In the genomic region with DNA sequence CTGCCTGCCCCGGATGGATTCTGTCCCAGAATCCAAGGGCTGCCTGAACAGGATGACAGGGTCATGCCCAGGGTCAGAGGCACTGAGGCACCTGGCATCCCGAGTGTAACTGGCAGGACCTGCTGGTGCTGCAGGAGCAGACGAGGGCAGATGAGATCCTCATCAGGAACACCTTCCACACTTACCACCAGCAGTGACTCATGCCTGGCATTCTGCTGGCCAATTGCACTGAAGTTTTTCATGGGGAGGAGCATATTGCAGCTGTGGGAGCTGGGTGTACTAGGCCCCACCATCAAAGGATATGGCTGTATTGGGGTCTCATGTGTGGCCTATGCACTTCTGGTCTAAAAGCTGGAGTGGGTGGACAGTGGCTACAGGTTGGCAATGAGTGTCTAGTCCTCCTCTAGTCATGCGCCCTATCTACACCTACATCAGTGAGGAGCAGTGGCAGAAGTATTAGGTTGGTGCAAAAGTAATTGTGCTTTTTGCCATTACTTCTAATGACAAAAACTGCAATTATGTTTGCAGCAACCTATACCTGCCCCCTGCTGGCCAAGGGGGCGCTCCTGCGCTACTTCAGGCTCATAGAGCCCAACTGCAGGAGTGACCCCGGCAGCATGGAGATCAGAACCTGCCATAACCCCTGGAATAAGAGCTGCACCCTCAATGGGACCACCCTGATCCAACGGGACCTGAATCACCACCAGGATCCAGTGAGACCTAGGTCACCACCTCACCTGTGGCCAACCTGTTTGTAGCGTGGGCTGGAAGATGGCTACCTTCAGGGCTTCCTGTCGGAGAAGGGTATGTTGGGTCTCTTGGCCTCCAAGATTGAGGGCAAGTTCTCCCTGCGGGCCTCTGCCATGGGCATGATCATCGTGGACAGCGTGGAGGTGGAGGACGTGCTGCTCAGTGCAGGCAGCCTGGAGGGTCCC, we compare ENCODE assay signal across 7 cellular contexts. TPM values are rescaled to one million over a fixed set of nuclear protein-coding genes. Genes with fewer than 3 reads are reported as not detected.
DNase-seq lines count a peak whose midpoint lies in the region; ATAC-seq, FAIRE-seq and TF ChIP-seq lines count a peak whose summit lies in the region.

No MANE protein-coding gene starts in this region.

- H3K36me3 ChIP-seq in mesendoderm (ENCODE audit: control insufficient read depth, insufficient read depth, low read length) = no peaks in the 10 kb centered on the region

- H3K4me1 ChIP-seq in mesendoderm (ENCODE audit: control insufficient read depth, low read depth, low read length) = no peaks in the 10 kb centered on the region

- H3K56ac ChIP-seq in mesendoderm (ENCODE audit: low read length) = no peak overlapping the region

- no peak overlapping the region for H3K23ac ChIP-seq in mesendoderm (ENCODE audit: low read length)

- H3K36me3 Mint-ChIP-seq in activated naive CD4-positive, alpha-beta T cell treated with anti-CD3 and anti-CD28 coated beads for 36 hours (ENCODE audit: low read depth) = no peaks in the 10 kb centered on the region
- no peaks in the 10 kb centered on the region for H3K36me3 Mint-ChIP-seq in osteocyte (ENCODE audit: unreplicated experiment)

- peak; percentile 78 for FAIRE-seq in GM12892 (lab: Jason Lieb, UNC)

- H3K9me3 Mint-ChIP-seq in activated naive CD4-positive, alpha-beta T cell treated with anti-CD3 and anti-CD28 coated beads for 36 hours = no peaks in the 10 kb centered on the region
- no peaks in the 10 kb centered on the region for H3K9me3 Mint-ChIP-seq in osteocyte (ENCODE audit: unreplicated experiment)

- CTCF ChIA-PET in activated naive CD4-positive, alpha-beta T cell treated with anti-CD3 and anti-CD28 coated beads for 36 hours (lab: Charles Lee) = interaction anchor here (0.6 to 1.4 kb wide), 3 partner anchors 9 to 418 kb away, joined by 3 read pairs; no protein-coding TSS in a partner anchor

- no peak overlapping the region for H3K4me3 ChIP-seq in mesendoderm (ENCODE audit: low read length)

- H3K9ac ChIP-seq in mesendoderm (ENCODE audit: low read length) = no peak overlapping the region

- H3K79me2 ChIP-seq in mesendoderm (ENCODE audit: control insufficient read depth, insufficient read depth, low read length) = no peaks in the 10 kb centered on the region

- no peak for DNase-seq in GM12892 (ENCODE audit: insufficient read length)
- peak; percentile 75 for DNase-seq in OCI-M1 (lab: John Stamatoyannopoulos, UW)
- peak; percentile 69 for DNase-seq in activated naive CD4-positive, alpha-beta T cell treated with anti-CD3 and anti-CD28 coated beads for 36 hours
- DNase-seq in mesendoderm = peak; percentile 55
- DNase-seq in osteocyte (ENCODE audit: extremely low spot score, unreplicated experiment) = no peak
- no peak for DNase-seq in SHP77 treated with DMSO at 0.1 percent for 48 hours (lab: John Stamatoyannopoulos, UW)

- H2BK120ac ChIP-seq in mesendoderm (ENCODE audit: low read depth, low read length) = no peak overlapping the region

- no peaks in the 10 kb centered on the region for H3K79me1 ChIP-seq in mesendoderm (ENCODE audit: low read length)

- H3K18ac ChIP-seq in mesendoderm (ENCODE audit: low read length) = no peak overlapping the region

- H3K4me2 ChIP-seq in mesendoderm (ENCODE audit: low read length) = no peak overlapping the region

- ATAC-seq in GM19324 (IDR thresholded peaks at IDR 0.05; ENCODE audit: low FRiP score, unreplicated experiment) = no peak

- H3K27ac ChIP-seq in mesendoderm (ENCODE audit: low read depth, low read length) = no peak overlapping the region

- TF ChIP-seq POLR2A in GM12892 (IDR thresholded peaks at IDR 0.05; ENCODE audit: low read depth, low read length) = no peak

- intact Hi-C loops in activated naive CD4-positive, alpha-beta T cell treated with anti-CD3 and anti-CD28 coated beads for 36 hours (cut with micrococcal nuclease) = loop anchor here (2.0 to 10.0 kb wide), 5 partner anchors 45 to 1629 kb away; partner anchors contain the start of gene DRAM1

- H2BK15ac ChIP-seq in mesendoderm (replicated peaks; ENCODE audit: low read depth) = no peak overlapping the region

- peaks cover 3% of the 10 kb centered on the region for H3K27me3 Mint-ChIP-seq in activated naive CD4-positive, alpha-beta T cell treated with anti-CD3 and anti-CD28 coated beads for 36 hours (ENCODE audit: low read depth)
- peaks cover 6% of the 10 kb centered on the region for H3K27me3 Mint-ChIP-seq in osteocyte (ENCODE audit: unreplicated experiment)

- no peak for TF ChIP-seq CTCF in osteocyte (IDR thresholded peaks at IDR 0.05)

- WGBS in mesendoderm (ENCODE audit: extremely low coverage, insufficient coverage, low lambda C conversion rate) = no CpG with 5 or more reads among the region's 14 CpGs

- H3K4ac ChIP-seq in mesendoderm (ENCODE audit: low read depth, low read length) = no peak overlapping the region

- H2BK5ac ChIP-seq in mesendoderm (ENCODE audit: low read length) = no peak overlapping the region

- H3K4me1 Mint-ChIP-seq in activated naive CD4-positive, alpha-beta T cell treated with anti-CD3 and anti-CD28 coated beads for 36 hours (ENCODE audit: low read depth) = peaks cover 23% of the 10 kb centered on the region
- no peaks in the 10 kb centered on the region for H3K4me1 Mint-ChIP-seq in osteocyte (ENCODE audit: unreplicated experiment)

- no peak overlapping the region for H3K4me3 Mint-ChIP-seq in activated naive CD4-positive, alpha-beta T cell treated with anti-CD3 and anti-CD28 coated beads for 36 hours
- H3K4me3 Mint-ChIP-seq in osteocyte (ENCODE audit: unreplicated experiment) = no peak overlapping the region

- H4K8ac ChIP-seq in mesendoderm (ENCODE audit: low read depth, low read length) = no peak overlapping the region

- no peak overlapping the region for H3K27ac Mint-ChIP-seq in activated naive CD4-positive, alpha-beta T cell treated with anti-CD3 and anti-CD28 coated beads for 36 hours
- no peak overlapping the region for H3K27ac Mint-ChIP-seq in osteocyte (ENCODE audit: unreplicated experiment)

- H4K5ac ChIP-seq in mesendoderm (ENCODE audit: low read length) = no peak overlapping the region

- H3K27me3 ChIP-seq in mesendoderm (ENCODE audit: insufficient read depth, low read length, poor library complexity) = no peaks in the 10 kb centered on the region

- H2AK5ac ChIP-seq in mesendoderm (ENCODE audit: low read length) = no peak overlapping the region

RNA-seq across cellular contexts. Expression of gene C12orf42, which starts 8.0 kb away (rescaled TPM):
- 0.55 TPM for polyA plus RNA-seq in GM12892 (2012; ENCODE audit: missing spikeins)
- total RNA-seq in activated naive CD4-positive, alpha-beta T cell treated with anti-CD3 and anti-CD28 coated beads for 36 hours = not detected
- not detected for polyA plus RNA-seq in mesendoderm (2013, experiment 1 of 2)
- polyA plus RNA-seq in mesendoderm (2013, experiment 2 of 2) = 0.04 TPM
- not detected in 2 replicates for total RNA-seq in osteocyte

Comparison
In these comparisons a context has a peak if more than half of its experiments do, and no peak if none do; other contexts are left out.
1. DNase-seq: peak in OCI-M1 (single experiment), activated naive CD4-positive, alpha-beta T cell treated with anti-CD3 and anti-CD28 coated beads for 36 hours (single experiment) and mesendoderm (single experiment); none in GM12892 (single experiment), osteocyte (single experiment) and SHP77 treated with DMSO at 0.1 percent for 48 hours (single experiment).